In the genomic region with DNA sequence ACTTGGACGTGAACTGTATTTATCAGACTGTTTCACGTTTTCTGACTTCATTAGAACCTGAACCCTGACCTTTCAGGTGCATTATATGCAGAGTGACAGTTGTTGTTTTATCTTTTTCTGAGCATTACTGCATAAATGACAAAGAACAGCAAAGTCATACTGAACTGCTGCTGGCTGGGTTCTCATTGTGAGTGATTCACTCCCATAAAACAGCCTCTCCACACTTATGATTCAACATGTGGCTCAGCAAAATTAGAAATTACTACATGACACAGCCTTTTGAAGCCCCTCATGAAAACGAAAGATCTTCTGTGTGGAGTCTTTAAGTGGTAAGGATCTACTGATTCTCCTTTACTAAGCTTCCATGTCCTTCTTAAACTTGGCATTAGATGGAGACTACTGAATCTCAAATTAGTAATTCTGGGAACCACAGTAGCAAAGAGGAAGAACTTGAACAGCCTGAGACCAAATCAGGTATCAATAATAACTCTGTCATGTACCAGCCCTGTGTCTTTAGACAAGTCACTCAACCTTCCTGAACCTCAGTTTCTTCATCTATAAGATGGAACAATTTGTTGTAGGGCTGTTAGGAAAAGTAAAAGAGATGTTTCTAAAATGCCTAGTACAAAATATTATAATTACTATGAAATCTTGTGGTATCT, we compare ENCODE assay signal across 15 cellular contexts.
A peak's percentile ranks its signal among the peaks of the same experiment; 100 is the strongest.
DNase-seq lines count a peak whose midpoint lies in the region; ATAC-seq, FAIRE-seq and TF ChIP-seq lines count a peak whose summit lies in the region.
"Had no signal": no experiment of that assay in that cellular context is flagged by ENCODE, and none has a peak within 500 bp of the region (broad histone marks: within the 10 kb centered on the region; RNA-seq: fewer than 3 reads in every experiment).

No MANE protein-coding gene starts in this region.

- intact Hi-C loops in endothelial cell of umbilical vein (cut with micrococcal nuclease) (loop anchor here (2.0 kb wide), 1 partner anchor 20 kb away; no protein-coding TSS in a partner anchor), posterior cingulate gyrus (cut with DNase I) (no loop called here)

- H3K79me2 ChIP-seq in endothelial cell of umbilical vein (ENCODE audit: control insufficient read depth, insufficient read depth, low read length) = no peaks in the 10 kb centered on the region

- DNase-seq in activated CD4-positive, alpha-beta T cell treated with anti-CD3 and anti-CD28 coated beads for 48 hours = peak; percentile 15
- DNase-seq in activated CD4-positive, alpha-beta T cell treated with anti-CD3 and anti-CD28 coated beads, Interleukin-2, amount 50 U/mL, for 48 hours = no peak
- peak; percentile 89 for DNase-seq in RKO (ENCODE audit: low spot score)
- DNase-seq in endothelial cell of umbilical vein (ENCODE audit: low read depth, low spot score) = peak; percentile 59
- DNase-seq in stimulated activated effector memory CD8-positive, alpha-beta T cell treated with anti-CD3 and anti-CD28 coated beads, Interleukin-12 subunit alpha, Interleukin-12 subunit beta, amount 100 ng/mL, for 72 hours (ENCODE audit: low spot score in 2 of 2) = no peak
- no peak for DNase-seq in posterior cingulate gyrus
- DNase-seq in activated CD8-positive, alpha-beta memory T cell treated with anti-CD3 and anti-CD28 coated beads for 24 hours = no peak
- no peak for DNase-seq in NCI-H2029 treated with DMSO at 0.1 percent for 48 hours (lab: John Stamatoyannopoulos, UW)
- DNase-seq: activated CD4-positive, alpha-beta T cell treated with anti-CD3 and anti-CD28 coated beads for 1 hour; H7; NCI-H526; stimulated activated CD4-positive, alpha-beta T cell treated with anti-CD3 and anti-CD28 coated beads, Interleukin-12 subunit alpha, Interleukin-12 subunit beta, amount 100 ng/mL, for 4 hours had no signal

- peaks cover 3% of the 10 kb centered on the region for H4K20me1 ChIP-seq in endothelial cell of umbilical vein (replicated peaks; ENCODE audit: control insufficient read depth, extremely low read depth, insufficient read depth, low read length)

- H3K9me3 ChIP-seq in endothelial cell of umbilical vein (replicated peaks; ENCODE audit: control insufficient read depth, insufficient read depth, low read length) = no peaks in the 10 kb centered on the region
- H3K9me3 ChIP-seq: suprapubic skin had no signal

- no peak for TF ChIP-seq CTCF in endothelial cell of umbilical vein (IDR thresholded peaks at IDR 0.05; ENCODE audit: extremely low read depth in 1 of 2, insufficient read depth in 1 of 2, low read depth in 1 of 2, low read length in 2 of 2)

- H3K9ac ChIP-seq in endothelial cell of umbilical vein (replicated peaks; ENCODE audit: extremely low read depth, insufficient read depth, low read length) = no peak overlapping the region

- H3K9me1 ChIP-seq in endothelial cell of umbilical vein (replicated peaks; ENCODE audit: control insufficient read depth, extremely low read depth, insufficient read depth, low read length) = no peaks in the 10 kb centered on the region

- H3K27me3 ChIP-seq in endothelial cell of umbilical vein (ENCODE audit: control insufficient read depth in 2 of 2, insufficient read depth in 2 of 2, low read length in 2 of 2) = no peaks in the 10 kb centered on the region
- H3K27me3 ChIP-seq: suprapubic skin had no signal

- peak; percentile 96 for ATAC-seq in stimulated activated effector memory CD8-positive, alpha-beta T cell treated with anti-CD3 and anti-CD28 coated beads, Interleukin-12 subunit alpha, Interleukin-12 subunit beta, amount 100 ng/mL, for 72 hours

- H3K9me3 Mint-ChIP-seq in stimulated activated effector memory CD8-positive, alpha-beta T cell treated with anti-CD3 and anti-CD28 coated beads, Interleukin-12 subunit alpha, Interleukin-12 subunit beta, amount 100 ng/mL, for 72 hours = no peaks in the 10 kb centered on the region

- peak overlapping the region; percentile 52 for H3K27ac ChIP-seq in endothelial cell of umbilical vein (ENCODE audit: insufficient read depth, low read depth, low read length)
- H3K27ac ChIP-seq: coronary artery, suprapubic skin had no signal

- peaks cover 8% of the 10 kb centered on the region for H3K4me1 Mint-ChIP-seq in stimulated activated effector memory CD8-positive, alpha-beta T cell treated with anti-CD3 and anti-CD28 coated beads, Interleukin-12 subunit alpha, Interleukin-12 subunit beta, amount 100 ng/mL, for 72 hours
- H3K4me1 Mint-ChIP-seq: B cell had no signal

- CTCF ChIA-PET in endothelial cell of umbilical vein (lab: Charles Lee) = no interaction called here

- H3K27ac Mint-ChIP-seq in stimulated activated effector memory CD8-positive, alpha-beta T cell treated with anti-CD3 and anti-CD28 coated beads, Interleukin-12 subunit alpha, Interleukin-12 subunit beta, amount 100 ng/mL, for 72 hours = no peak overlapping the region
- H3K27ac Mint-ChIP-seq: B cell had no signal

- TF ChIP-seq POLR2A in endothelial cell of umbilical vein (IDR thresholded peaks at IDR 0.05; ENCODE audit: low read depth, low read length) = no peak

- H3K4me3 ChIP-seq in endothelial cell of umbilical vein (replicated peaks in 1 of 3; ENCODE audit: insufficient read depth in 1 of 3, low read depth in 1 of 3, low read length in 3 of 3) = no peak overlapping the region
- H3K4me3 ChIP-seq: coronary artery, suprapubic skin had no signal

- POLR2A ChIA-PET in endothelial cell of umbilical vein (lab: Charles Lee) = no interaction called here

- peak; percentile 86 for FAIRE-seq in endothelial cell of umbilical vein (lab: Jason Lieb, UNC)

- peak overlapping the region; percentile 52 for H3K4me2 ChIP-seq in endothelial cell of umbilical vein (ENCODE audit: insufficient read depth, low read length)

- H3K36me3 ChIP-seq in endothelial cell of umbilical vein (ENCODE audit: control insufficient read depth in 2 of 2, extremely low read depth in 1 of 2, insufficient read depth in 2 of 2, low read length in 2 of 2) = no peaks in the 10 kb centered on the region
- H3K36me3 ChIP-seq: suprapubic skin had no signal

- no TSS peak for BruUV-seq in endothelial cell of umbilical vein (replicated peaks; lab: Mats Ljungman, UMichigan)

- dilution Hi-C loops in endothelial cell of umbilical vein (cut with MboI; ENCODE audit: extremely low pct_ligation_motif_present, low sequenced_read_pairs) = no loop called here

- no peak overlapping the region for H2AFZ ChIP-seq in endothelial cell of umbilical vein (ENCODE audit: low read depth, low read length)

- peaks cover 28% of the 10 kb centered on the region for H3K4me1 ChIP-seq in endothelial cell of umbilical vein (ENCODE audit: control insufficient read depth, extremely low read depth, insufficient read depth, low read length)

- H3K36me3 Mint-ChIP-seq in stimulated activated effector memory CD8-positive, alpha-beta T cell treated with anti-CD3 and anti-CD28 coated beads, Interleukin-12 subunit alpha, Interleukin-12 subunit beta, amount 100 ng/mL, for 72 hours = no peaks in the 10 kb centered on the region

- H3K4me3 Mint-ChIP-seq in stimulated activated effector memory CD8-positive, alpha-beta T cell treated with anti-CD3 and anti-CD28 coated beads, Interleukin-12 subunit alpha, Interleukin-12 subunit beta, amount 100 ng/mL, for 72 hours = no peak overlapping the region
- H3K4me3 Mint-ChIP-seq: B cell had no signal

TF ChIP-seq in endothelial cell of umbilical vein, 7 proteins besides CTCF, POLR2A, EP300 and RAD21:
- TF ChIP-seq FOS (IDR thresholded peaks at IDR 0.05; ENCODE audit: borderline replicate concordance, insufficient read depth, low read length) (peak; percentile 78), GATA2 (IDR thresholded peaks at IDR 0.05; ENCODE audit: insufficient read depth, insufficient read length, low read depth, low read length) (no peak), MYC (IDR thresholded peaks at IDR 0.05; ENCODE audit: low read depth, low read length) (no peak), JUN (IDR thresholded peaks at IDR 0.05; ENCODE audit: borderline replicate concordance, insufficient read depth, insufficient read length, low read depth) (peak; percentile 53)
TF ChIP-seq in endothelial cell of umbilical vein: peak in this region for 2.

Comparison
In these comparisons a context has a peak if more than half of its experiments do, and no peak if none do; other contexts are left out.
1. DNase-seq: peak in activated CD4-positive, alpha-beta T cell treated with anti-CD3 and anti-CD28 coated beads for 48 hours (single experiment), RKO (single experiment) and endothelial cell of umbilical vein (single experiment); none in activated CD4-positive, alpha-beta T cell treated with anti-CD3 and anti-CD28 coated beads, Interleukin-2, amount 50 U/mL, for 48 hours (0 of 2), stimulated activated effector memory CD8-positive, alpha-beta T cell treated with anti-CD3 and anti-CD28 coated beads, Interleukin-12 subunit alpha, Interleukin-12 subunit beta, amount 100 ng/mL, for 72 hours (0 of 2), posterior cingulate gyrus (0 of 10), activated CD8-positive, alpha-beta memory T cell treated with anti-CD3 and anti-CD28 coated beads for 24 hours (single experiment) and NCI-H2029 treated with DMSO at 0.1 percent for 48 hours (single experiment).